In the genomic region with DNA sequence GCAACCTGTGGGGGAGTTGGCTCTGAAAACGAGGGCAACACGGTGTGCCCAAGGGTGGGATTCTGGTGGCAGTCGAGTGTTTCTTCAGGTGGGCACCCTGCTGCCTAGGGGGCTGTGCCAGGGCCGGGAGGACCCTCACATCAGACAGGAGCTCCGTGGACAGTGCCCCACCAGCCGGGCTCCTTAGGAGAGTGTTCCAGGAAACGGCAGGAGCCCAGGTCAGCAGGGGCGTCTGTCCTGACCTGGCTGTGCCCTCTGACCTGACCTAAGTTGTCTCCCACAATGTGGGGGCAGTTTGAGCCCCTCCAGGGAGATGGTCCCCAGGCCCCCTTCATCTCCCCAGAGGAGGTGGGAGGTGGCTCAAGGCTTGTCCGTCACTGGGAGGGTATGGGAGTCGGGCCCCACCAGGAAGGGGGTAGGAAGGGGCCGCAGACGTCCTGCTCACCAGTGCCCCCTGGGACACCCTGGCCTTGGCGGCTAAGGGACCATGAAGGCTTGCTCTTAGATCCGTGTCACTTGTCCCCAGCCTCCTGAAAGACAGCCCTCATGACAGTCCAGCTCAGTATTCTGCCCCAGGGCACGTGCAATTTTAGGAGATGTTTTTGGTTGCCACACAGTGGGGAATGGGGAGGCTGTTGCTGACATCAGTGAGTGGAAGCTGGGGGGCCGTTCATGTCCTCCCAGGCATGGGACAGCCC, we compare ENCODE assay signal across 30 cellular contexts. TPM values are rescaled to one million over a fixed set of nuclear protein-coding genes. Genes with fewer than 3 reads are reported as not detected.
"Had no signal": no experiment of that assay in that cellular context is flagged by ENCODE, and none has a peak within 500 bp of the region (broad histone marks: within the 10 kb centered on the region; RNA-seq: fewer than 3 reads in every experiment).

No MANE protein-coding gene starts in this region.

- FAIRE-seq: bronchial epithelial cell, urothelium cell line had no signal

- H3K36me3 ChIP-seq: heart left ventricle, left lung, neutrophil, right lobe of liver, stomach, suprapubic skin, tibial nerve had no signal

- ATAC-seq: activated T-cell treated with anti-CD3 and anti-CD28 coated beads, Interleukin-2, amount 50 U/mL, for 4 hours; left lung; natural killer cell; stimulated activated effector memory CD8-positive, alpha-beta T cell treated with anti-CD3 and anti-CD28 coated beads, Interleukin-12 subunit alpha, Interleukin-12 subunit beta, amount 100 ng/mL, for 72 hours had no signal

- H3K4me1 Mint-ChIP-seq: activated naive CD8-positive, alpha-beta T cell treated with anti-CD3 and anti-CD28 coated beads, Interleukin-2, amount 10 ng/mL, durations not matched to agents 7 days and 5 days; natural killer cell; stimulated activated effector memory CD8-positive, alpha-beta T cell treated with anti-CD3 and anti-CD28 coated beads, Interleukin-12 subunit alpha, Interleukin-12 subunit beta, amount 100 ng/mL, for 72 hours had no signal

- H2AFZ ChIP-seq: parathyroid adenoma had no signal

- H3K27ac ChIP-seq: epithelial cell of prostate, heart left ventricle, left lung, neutrophil, parathyroid adenoma, right lobe of liver, skin epidermis, stomach, suprapubic skin, tibial nerve had no signal

- H3K79me2 ChIP-seq: parathyroid adenoma had no signal

- H3K4me1 ChIP-seq: heart left ventricle, left lung, parathyroid adenoma, right lobe of liver, stomach had no signal

- H3K4me3 ChIP-seq: heart left ventricle, left lung, lung, right lobe of liver, skin epidermis, stomach, suprapubic skin, tibial nerve had no signal

- H3K27me3 ChIP-seq: right lobe of liver had no signal

- H3K27ac Mint-ChIP-seq: activated naive CD4-positive, alpha-beta T cell treated with anti-CD3 and anti-CD28 coated beads for 36 hours; activated naive CD8-positive, alpha-beta T cell treated with anti-CD3 and anti-CD28 coated beads, Interleukin-2, amount 10 ng/mL, durations not matched to agents 7 days and 5 days; activated T-helper 2 cell treated with anti-CD3 and anti-CD28 coated beads, Interferon-gamma antibody, Interleukin-2, Interleukin-4, amounts not matched to agents 10 μg/mL and 5 μg/mL and 100 μg/mL, durations not matched to agents 14 hours and 24 hours and 36 hours; mesothelial cell of epicardium; natural killer cell; stimulated activated effector memory CD8-positive, alpha-beta T cell treated with anti-CD3 and anti-CD28 coated beads, Interleukin-12 subunit alpha, Interleukin-12 subunit beta, amount 100 ng/mL, for 72 hours had no signal

- DNase-seq: activated CD4-positive, alpha-beta T cell treated with anti-CD3 and anti-CD28 coated beads for 4 hours; activated CD4-positive, alpha-beta T cell treated with anti-CD3 and anti-CD28 coated beads, Interleukin-2, amount 50 U/mL, for 48 hours; activated CD4-positive, CD25-positive, alpha-beta regulatory T cell; activated CD8-positive, alpha-beta memory T cell treated with anti-CD3 and anti-CD28 coated beads, Interleukin-2, amount 50 U/mL, for 48 hours; activated naive CD4-positive, alpha-beta T cell treated with anti-CD3 and anti-CD28 coated beads for 36 hours; activated naive CD8-positive, alpha-beta T cell treated with anti-CD3 and anti-CD28 coated beads, Interleukin-2, amount 10 ng/mL, durations not matched to agents 7 days and 5 days; activated T-cell treated with anti-CD3 and anti-CD28 coated beads, Interleukin-2, amount 50 U/mL, for 4 hours; amniotic stem cell; cerebellar nuclear complex; cortex of kidney; heart left ventricle; natural killer cell; right lobe of liver; stimulated activated CD4-positive, alpha-beta T cell treated with anti-CD3 and anti-CD28 coated beads, Interleukin-2, amount 100 ng/mL, for 24 hours; stomach; T-helper 9 cell had no signal

- H3K36me3 Mint-ChIP-seq: activated naive CD8-positive, alpha-beta T cell treated with anti-CD3 and anti-CD28 coated beads, Interleukin-2, amount 10 ng/mL, durations not matched to agents 7 days and 5 days; natural killer cell; stimulated activated effector memory CD8-positive, alpha-beta T cell treated with anti-CD3 and anti-CD28 coated beads, Interleukin-12 subunit alpha, Interleukin-12 subunit beta, amount 100 ng/mL, for 72 hours had no signal

- H3K4me3 Mint-ChIP-seq: activated naive CD4-positive, alpha-beta T cell treated with anti-CD3 and anti-CD28 coated beads for 36 hours; activated naive CD8-positive, alpha-beta T cell treated with anti-CD3 and anti-CD28 coated beads, Interleukin-2, amount 10 ng/mL, durations not matched to agents 7 days and 5 days; activated T-cell treated with anti-CD3 and anti-CD28 coated beads, Interleukin-2, amount 50 U/mL, for 4 hours; mesothelial cell of epicardium; natural killer cell; stimulated activated effector memory CD8-positive, alpha-beta T cell treated with anti-CD3 and anti-CD28 coated beads, Interleukin-12 subunit alpha, Interleukin-12 subunit beta, amount 100 ng/mL, for 72 hours had no signal

- H3K9me3 ChIP-seq: right lobe of liver had no signal

- H3K9ac ChIP-seq: parathyroid adenoma had no signal

RNA-seq across cellular contexts. Expression of a gene that starts 32.2 kb away (rescaled TPM):
- total RNA-seq: activated naive CD8-positive, alpha-beta T cell treated with anti-CD3 and anti-CD28 coated beads, Interleukin-2, amount 10 ng/mL, durations not matched to agents 7 days and 5 days; fibroblast of villous mesenchyme; natural killer cell had no signal
